Comparison of ENCODE assay signal across 31 cellular contexts in genomic region chr5:92180406-92180805, GRCh38.
"Had no signal": no experiment of that assay in that cellular context is flagged by ENCODE, and none has a peak within 500 bp of the region (broad histone marks: within the 10 kb centered on the region; RNA-seq: fewer than 3 reads in every experiment).

No MANE protein-coding gene starts in this region.

- H3K36me3 ChIP-seq: ascending aorta, breast epithelium, cardiac muscle cell, esophagus squamous epithelium, gastroesophageal sphincter, heart right ventricle had no signal

- H3K4me3 ChIP-seq: ascending aorta, breast epithelium, cardiac muscle cell, coronary artery, dorsolateral prefrontal cortex, esophagus squamous epithelium, gastroesophageal sphincter, heart right ventricle had no signal

- H3K27ac ChIP-seq: ascending aorta, breast epithelium, cardiac muscle cell, coronary artery, dorsolateral prefrontal cortex, epithelial cell of prostate, esophagus squamous epithelium, gastroesophageal sphincter, heart right ventricle had no signal

- DNase-seq: activated CD4-positive, alpha-beta memory T cell treated with anti-CD3 and anti-CD28 coated beads for 36 hours; activated CD4-positive, alpha-beta T cell treated with anti-CD3 and anti-CD28 coated beads for 36 hours; activated CD4-positive, alpha-beta T cell treated with anti-CD3 and anti-CD28 coated beads, Interleukin-2, amount 10 ng/mL, durations not matched to agents 24 days and 14 days; activated CD4-positive, CD25-positive, alpha-beta regulatory T cell; activated CD4-positive, CD25-positive, alpha-beta regulatory T cell treated with anti-CD3 and anti-CD28 coated beads, Interleukin-2, amount 50 U/mL, for 72 hours; activated CD8-positive, alpha-beta memory T cell treated with anti-CD3 and anti-CD28 coated beads, Interleukin-2, amount 10 ng/mL, durations not matched to agents 7 days and 5 days; activated CD8-positive, alpha-beta memory T cell treated with anti-CD3 and anti-CD28 coated beads, Interleukin-2, amount 50 U/mL, for 4 hours; activated CD8-positive, alpha-beta T cell treated with anti-CD3 and anti-CD28 coated beads, Interleukin-2, amount 10 ng/mL, durations not matched to agents 7 days and 5 days; activated gamma-delta T cell; activated naive CD4-positive, alpha-beta T cell; activated naive CD4-positive, alpha-beta T cell treated with anti-CD3 and anti-CD28 coated beads, Interleukin-2, amount 10 ng/mL, durations not matched to agents 7 days and 5 days; activated naive CD8-positive, alpha-beta T cell treated with anti-CD3 and anti-CD28 coated beads, Interleukin-2, amount 10 ng/mL, durations not matched to agents 7 days and 5 days; activated T-cell treated with anti-CD3 and anti-CD28 coated beads, Interleukin-2, amount 50 U/mL, for 1 hour; activated T-cell treated with anti-CD3 and anti-CD28 coated beads, Interleukin-2, amount 50 U/mL, for 48 hours; central memory CD4-positive, alpha-beta T cell; cerebellar nuclear complex; dorsolateral prefrontal cortex; effector memory CD4-positive, alpha-beta T cell; endodermal cell; esophagus squamous epithelium; foreskin melanocyte; heart right ventricle; T-helper 1 cell; T-helper 17 cell; T1000 had no signal

- H3K9me3 ChIP-seq: ascending aorta, breast epithelium, esophagus squamous epithelium, gastroesophageal sphincter, heart right ventricle had no signal
